8 cellular contexts compared by ENCODE assay signal in the genomic region with DNA sequence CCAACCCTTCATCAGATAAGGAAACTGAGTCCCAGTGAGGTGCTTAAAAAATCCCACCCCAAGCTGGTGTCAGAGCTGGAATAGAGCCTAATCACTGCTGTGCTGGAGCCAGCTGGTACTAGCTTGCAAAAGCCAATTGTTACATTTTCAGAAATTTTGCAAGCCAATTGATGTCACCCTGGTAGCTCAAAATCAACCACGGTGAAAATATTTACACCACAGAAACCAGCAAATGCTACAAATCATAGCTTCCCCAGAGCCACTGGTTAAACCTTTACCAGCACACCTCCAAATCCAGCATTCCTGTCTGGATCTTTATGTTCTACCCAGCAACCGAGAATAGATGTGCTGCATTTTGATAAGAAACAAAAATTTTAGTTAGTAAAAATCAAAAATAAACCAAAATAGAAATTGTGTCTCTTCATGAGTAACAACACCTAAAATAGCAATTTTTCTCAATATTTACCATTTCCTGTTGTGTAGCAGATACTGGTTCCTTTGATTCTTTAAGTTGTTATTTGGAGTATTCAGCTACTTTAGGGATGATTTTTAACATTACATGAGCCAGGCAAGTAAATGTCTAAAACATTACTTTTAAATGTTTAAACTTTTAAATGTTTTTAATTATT. TPM values are rescaled to one million over a fixed set of nuclear protein-coding genes. Genes with fewer than 3 reads are reported as not detected.
DNase-seq lines count a peak whose midpoint lies in the region; ATAC-seq and FAIRE-seq lines count a peak whose summit lies in the region.

No MANE protein-coding gene starts in this region.

- peak; percentile 40 for DNase-seq in DMS53 (lab: John Stamatoyannopoulos, UW)
- DNase-seq in DMS53 treated with DMSO at 0.1 percent for 48 hours (lab: John Stamatoyannopoulos, UW; ENCODE audit: unreplicated experiment) = no peak
- peak; percentile 51 for DNase-seq in OCI-M1 (lab: John Stamatoyannopoulos, UW)
- no peak for DNase-seq in frontal cortex (ENCODE audit: low spot score in 2 of 2)
- DNase-seq in NCI-H1092 (lab: John Stamatoyannopoulos, UW) = no peak
- no peak for DNase-seq in NCI-H1436 (lab: John Stamatoyannopoulos, UW)

- peak; percentile 31 for FAIRE-seq in frontal cortex (lab: Jason Lieb, UNC)

- no peak overlapping the region for H3K9ac ChIP-seq in stomach smooth muscle (ENCODE audit: low read length in 2 of 2)

- ATAC-seq in HG02852 (IDR thresholded peaks at IDR 0.05; ENCODE audit: unreplicated experiment) = peak; percentile 49

- no peaks in the 10 kb centered on the region for H3K36me3 ChIP-seq in stomach smooth muscle (ENCODE audit: control insufficient read depth in 2 of 2, insufficient read depth in 2 of 2, low read length in 2 of 2)

- H3K4me3 ChIP-seq in stomach smooth muscle (ENCODE audit: low read length in 2 of 2) = peak overlapping the region in 1 of 2 donors; percentile 61

- no peaks in the 10 kb centered on the region for H3K9me3 ChIP-seq in stomach smooth muscle (ENCODE audit: control insufficient read depth in 2 of 2, low read length in 2 of 2)

- peaks cover 12% of the 10 kb centered on the region for H3K4me1 ChIP-seq in stomach smooth muscle (ENCODE audit: control insufficient read depth, insufficient read depth, low read length)

- no peaks in the 10 kb centered on the region for H3K27me3 ChIP-seq in stomach smooth muscle (ENCODE audit: control insufficient read depth in 1 of 2, insufficient read depth in 2 of 2, low read length in 2 of 2)

- peak overlapping the region; percentile 42 for H3K27ac ChIP-seq in stomach smooth muscle (ENCODE audit: low read length)

RNA-seq across cellular contexts. Expression of gene LCA5, which starts 7.2 kb away (rescaled TPM):
- 14.3 TPM for total RNA-seq in frontal cortex

Comparison
In these comparisons a context has a peak if more than half of its experiments do, and no peak if none do; other contexts are left out.
1. DNase-seq: peak in DMS53 (single experiment) and OCI-M1 (single experiment); none in DMS53 treated with DMSO at 0.1 percent for 48 hours (single experiment), frontal cortex (0 of 2), NCI-H1092 (single experiment) and NCI-H1436 (single experiment).